1 cellular context compared by ENCODE assay signal in genomic region chr1:45928486-45929205, GRCh38.
A peak's percentile ranks its signal among the peaks of the same experiment; 100 is the strongest.
TF ChIP-seq lines count a peak whose summit lies in the region.

No MANE protein-coding gene starts in this region.

TF ChIP-seq in H1, 55 proteins besides CTCF, POLR2A, EP300 and RAD21:
- 0 out of 2 replicates have a peak, but pooled peaks have one; percentile 52 for TF ChIP-seq CEBPB (IDR thresholded peaks at IDR 0.05; ENCODE audit: low read depth, low read length)
- TF ChIP-seq ZNF274 (IDR thresholded peaks at IDR 0.05; ENCODE audit: borderline replicate concordance, extremely low read depth, low read length): no peak
- no peak for TF ChIP-seq JUN (IDR thresholded peaks at IDR 0.05; ENCODE audit: low read depth, low read length)
- no peak for TF ChIP-seq SAP30 (IDR thresholded peaks at IDR 0.05; ENCODE audit: insufficient read depth, insufficient replicate concordance, low read length)
- TF ChIP-seq TAF7 (optimal IDR thresholded peaks at IDR 0.05; ENCODE audit: borderline replicate concordance, low read depth, low read length): no peak
- TF ChIP-seq EZH2 (IDR thresholded peaks at IDR 0.05; ENCODE audit: low read depth, low read length, severe bottlenecking): no peak
- TF ChIP-seq YY1 (IDR thresholded peaks at IDR 0.05; ENCODE audit: low read depth, low read length): no peak
